In the genomic region with DNA sequence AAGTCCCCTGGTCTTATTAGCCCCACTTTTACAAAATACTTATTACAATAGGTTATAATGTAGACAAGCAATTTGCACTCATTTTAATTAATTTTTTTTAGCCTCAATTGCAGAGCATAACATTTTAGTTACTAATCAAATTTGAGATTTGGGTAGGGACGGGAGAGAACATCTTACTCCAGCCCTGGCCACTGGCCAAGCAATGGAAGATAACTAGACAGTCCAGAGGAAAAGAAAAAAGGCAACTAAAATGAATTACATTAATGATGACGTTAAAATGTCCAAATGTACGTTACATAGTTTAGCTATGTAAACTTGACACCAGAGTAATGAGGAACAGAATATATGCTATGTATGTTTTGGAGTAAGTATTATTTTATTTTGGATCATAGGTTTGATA, we compare ENCODE assay signal across 15 cellular contexts. TPM values are rescaled to one million over a fixed set of nuclear protein-coding genes. Genes with fewer than 3 reads are reported as not detected.
"Had no signal": no experiment of that assay in that cellular context is flagged by ENCODE, and none has a peak within 500 bp of the region (broad histone marks: within the 10 kb centered on the region; RNA-seq: fewer than 3 reads in every experiment).

No MANE protein-coding gene starts in this region.

- H3K27ac ChIP-seq: KMS-11, SK-N-MC had no signal

- H3K4me3 ChIP-seq: SJSA1, SK-N-MC had no signal

- H3K4me2 ChIP-seq: KMS-11 had no signal

- H3K9me3 ChIP-seq: SJSA1 had no signal

- H3K36me3 ChIP-seq: SJSA1 had no signal

- H3K27me3 ChIP-seq: SJSA1 had no signal

- H3K9ac ChIP-seq: KMS-11 had no signal

- DNase-seq: MM.1S, NCI-H1436, NCI-H187, NCI-H2171, NCI-H446, NCI-H510A, NCI-H524 treated with DMSO at 0.1 percent for 48 hours, NCI-H774, Right ventricle myocardium superior, RPMI8226, SIG-M5 had no signal

RNA-seq across cellular contexts. Expression of gene CAVIN2, which starts 11.0 kb away (rescaled TPM):
- total RNA-seq: M059J had no signal
